In genomic region chr3:74267583-74268184, GRCh38 we compare ENCODE assay signal across 8 cellular contexts.
DNase-seq lines count a peak whose midpoint lies in the region; ATAC-seq and TF ChIP-seq lines count a peak whose summit lies in the region.

No MANE protein-coding gene starts in this region.

- no peaks in the 10 kb centered on the region for H3K4me1 Mint-ChIP-seq in type B pancreatic cell (ENCODE audit: unreplicated experiment)

- H3K27me3 Mint-ChIP-seq in type B pancreatic cell = peaks cover 10% of the 10 kb centered on the region

- no peak overlapping the region for H3K27ac Mint-ChIP-seq in type B pancreatic cell

- H3K9me3 ChIP-seq in ascending aorta = no peaks in the 10 kb centered on the region
- no peaks in the 10 kb centered on the region for H3K9me3 ChIP-seq in iPS DF 6.9 (ENCODE audit: control insufficient read depth, insufficient read depth, low read length)

- H3K36me3 ChIP-seq in ascending aorta (no peaks in the 10 kb centered on the region), iPS DF 6.9 (ENCODE audit: control insufficient read depth, insufficient read depth, low read length) (no peaks in the 10 kb centered on the region)

- intact Hi-C loops in ascending aorta (cut with DNase I) = loop anchor here (2.0 kb wide), 1 partner anchor 363 kb away; no protein-coding TSS in a partner anchor

- H3K4me1 ChIP-seq in ascending aorta = peaks cover 0 to 5% of the 10 kb centered on the region in 2 donors
- H3K4me1 ChIP-seq in iPS DF 6.9 (ENCODE audit: control insufficient read depth, insufficient read depth, low read length) = no peaks in the 10 kb centered on the region

- ATAC-seq in GM18505 (IDR thresholded peaks at IDR 0.05; ENCODE audit: unreplicated experiment) (peak; percentile 66), HG02840 (IDR thresholded peaks at IDR 0.05; ENCODE audit: low FRiP score, unreplicated experiment) (no peak)

- no CpG with 5 or more reads among the region's 14 CpGs for WGBS in iPS DF 6.9 (ENCODE audit: insufficient coverage, insufficient read length)

- no peak overlapping the region for H3K4me3 ChIP-seq in AG10803 (ENCODE audit: low read length)
- H3K4me3 ChIP-seq in ascending aorta = no peak overlapping the region
- no peak overlapping the region for H3K4me3 ChIP-seq in iPS DF 6.9 (ENCODE audit: low read length)

- TF ChIP-seq CTCF in AG10803 (conservative IDR thresholded peaks at IDR 0.05; ENCODE audit: low read length) (peak; percentile 55), ascending aorta (IDR thresholded peaks at IDR 0.05) (peak; percentile 34 to 82 (median 73)), type B pancreatic cell (conservative IDR thresholded peaks at IDR 0.05) (peak; percentile 90)

- H3K36me3 Mint-ChIP-seq in type B pancreatic cell = no peaks in the 10 kb centered on the region

- no peak overlapping the region for H3K4me3 Mint-ChIP-seq in type B pancreatic cell

- no peaks in the 10 kb centered on the region for H3K9me3 Mint-ChIP-seq in type B pancreatic cell

- DNase-seq in AG10803 (ENCODE audit: low read depth) (peak; percentile 39), M059J (ENCODE audit: low read depth) (peak; percentile 5), ascending aorta (ENCODE audit: low spot score in 2 of 2) (peak in 1 of 2 donors; percentile 64), iPS DF 6.9 (ENCODE audit: low read depth, low spot score) (peak; percentile 27), type B pancreatic cell (ENCODE audit: extremely low spot score, unreplicated experiment) (no peak)
- no peak for DNase-seq in effector CD8-positive, alpha-beta T cell (lab: John Stamatoyannopoulos, UW)

- no peaks in the 10 kb centered on the region for H3K27me3 ChIP-seq in ascending aorta
- H3K27me3 ChIP-seq in iPS DF 6.9 (ENCODE audit: control insufficient read depth, insufficient read depth, low read length) = no peaks in the 10 kb centered on the region

- no peak overlapping the region for H3K27ac ChIP-seq in ascending aorta
- H3K27ac ChIP-seq in iPS DF 6.9 (ENCODE audit: low read length) = no peak overlapping the region

- TF ChIP-seq POLR2A in GM18505 (IDR thresholded peaks at IDR 0.05; ENCODE audit: borderline replicate concordance, extremely low read depth, insufficient read depth, insufficient read length) = no peak

Comparison
In these comparisons a context has a peak if more than half of its experiments do, and no peak if none do; other contexts are left out.
1. DNase-seq: peak in AG10803 (single experiment), M059J (single experiment) and iPS DF 6.9 (single experiment); none in type B pancreatic cell (single experiment) and effector CD8-positive, alpha-beta T cell (single experiment).
2. Peak in every context shown above with its lines, with median percentiles within 50 percentile points of each other: CTCF ChIP-seq.